Comparison of ENCODE assay signal across 11 cellular contexts in the genomic region with DNA sequence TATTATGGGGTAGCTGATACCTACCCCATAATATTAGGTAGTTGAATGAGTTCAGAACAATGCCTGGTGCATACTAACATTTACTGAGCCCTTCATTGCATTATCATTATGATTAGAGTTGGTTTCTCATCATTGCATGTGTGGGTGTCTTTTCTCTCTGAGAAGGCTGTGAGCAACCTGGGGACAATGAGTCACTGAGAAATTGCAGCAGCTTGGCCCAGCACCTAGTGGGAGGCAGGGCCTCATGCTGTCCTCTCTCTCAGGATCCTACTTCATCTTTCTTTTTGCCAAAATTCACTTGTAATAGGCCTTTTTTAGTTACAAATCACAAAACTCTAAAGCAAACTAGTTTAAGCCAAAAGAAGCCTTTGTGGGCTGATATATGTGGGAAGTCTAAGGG. TPM values are rescaled to one million over a fixed set of nuclear protein-coding genes. Genes with fewer than 3 reads are reported as not detected.
DNase-seq lines count a peak whose midpoint lies in the region; ATAC-seq, FAIRE-seq and TF ChIP-seq lines count a peak whose summit lies in the region.
"Had no signal": no experiment of that assay in that cellular context is flagged by ENCODE, and none has a peak within 500 bp of the region (broad histone marks: within the 10 kb centered on the region; RNA-seq: fewer than 3 reads in every experiment).

No MANE protein-coding gene starts in this region.

- H3K27me3 ChIP-seq in bronchial epithelial cell (ENCODE audit: control insufficient read depth, insufficient read depth, low read length): no peaks in the 10 kb centered on the region

- peak; percentile 61 for DNase-seq in ELR (ENCODE audit: low read depth)
- peak; percentile 48 for DNase-seq in RCC 7860 (ENCODE audit: low spot score)
- peak; percentile 82 for DNase-seq in bronchial epithelial cell (ENCODE audit: low read depth)
- DNase-seq in stimulated activated CD4-positive, alpha-beta T cell treated with anti-CD3 and anti-CD28 coated beads, Interleukin-12 subunit alpha, Interleukin-12 subunit beta, amount 100 ng/mL, for 4 hours: peak; percentile 52
- DNase-seq in NCI-H69 (lab: John Stamatoyannopoulos, UW): no peak
- DNase-seq in NCI-H1048 (lab: John Stamatoyannopoulos, UW): no peak
- DNase-seq: mucosa of descending colon had no signal

- H3K36me3 ChIP-seq in bronchial epithelial cell (ENCODE audit: control insufficient read depth, insufficient read depth, low read length): peaks cover 8% of the 10 kb centered on the region

- no peak overlapping the region for H3K4me3 ChIP-seq in bronchial epithelial cell (ENCODE audit: low read depth, low read length)
- H3K4me3 ChIP-seq: mucosa of descending colon, thoracic aorta had no signal

- FAIRE-seq in RCC 7860 (lab: Jason Lieb, UNC) (peak; percentile 57), bronchial epithelial cell (lab: Jason Lieb, UNC) (no peak)
- FAIRE-seq: colon had no signal

- TF ChIP-seq CTCF in bronchial epithelial cell (IDR thresholded peaks at IDR 0.05; ENCODE audit: insufficient read depth, low read length, severe bottlenecking): no peak

- ATAC-seq in HG03460 (IDR thresholded peaks at IDR 0.05; ENCODE audit: unreplicated experiment) (no peak), HG02759 (IDR thresholded peaks at IDR 0.05; ENCODE audit: unreplicated experiment) (no peak)

RNA-seq across cellular contexts. Expression of a gene that starts 8.4 kb away (rescaled TPM):
- total RNA-seq in bronchial epithelial cell: 18.2 and 36.4 TPM in 2 replicates

RNA-seq across cellular contexts. Expression of a gene that starts 14.2 kb away (rescaled TPM):
- 46.9 and 78.5 TPM in 2 replicates for total RNA-seq in bronchial epithelial cell

RNA-seq across cellular contexts. Expression of a gene that starts 14.8 kb away (rescaled TPM):
- total RNA-seq in bronchial epithelial cell: 192 and 204 TPM in 2 replicates

RNA-seq across cellular contexts. Expression of a gene that starts 28.4 kb away (rescaled TPM):
- total RNA-seq in bronchial epithelial cell: 21.6 and 26.5 TPM in 2 replicates

RNA-seq across cellular contexts. Expression of a gene that starts 32.0 kb away (rescaled TPM):
- total RNA-seq in bronchial epithelial cell: 11.3 and 17.3 TPM in 2 replicates

Comparison
In these comparisons a context has a peak if more than half of its experiments do, and no peak if none do; other contexts are left out.
1. DNase-seq: peak in ELR (single experiment), RCC 7860 (single experiment), bronchial epithelial cell (single experiment) and stimulated activated CD4-positive, alpha-beta T cell treated with anti-CD3 and anti-CD28 coated beads, Interleukin-12 subunit alpha, Interleukin-12 subunit beta, amount 100 ng/mL, for 4 hours (single experiment); none in NCI-H69 (single experiment) and NCI-H1048 (single experiment).